Comparison of ENCODE assay signal across 1 cellular context in genomic region chr4:1315306-1315705, GRCh38.
TF ChIP-seq lines count a peak whose summit lies in the region.

No MANE protein-coding gene starts in this region.

TF ChIP-seq in GM23338, 12 proteins besides CTCF, POLR2A, EP300 and RAD21 (continued from another document):
- TF ChIP-seq, protein P1, sequence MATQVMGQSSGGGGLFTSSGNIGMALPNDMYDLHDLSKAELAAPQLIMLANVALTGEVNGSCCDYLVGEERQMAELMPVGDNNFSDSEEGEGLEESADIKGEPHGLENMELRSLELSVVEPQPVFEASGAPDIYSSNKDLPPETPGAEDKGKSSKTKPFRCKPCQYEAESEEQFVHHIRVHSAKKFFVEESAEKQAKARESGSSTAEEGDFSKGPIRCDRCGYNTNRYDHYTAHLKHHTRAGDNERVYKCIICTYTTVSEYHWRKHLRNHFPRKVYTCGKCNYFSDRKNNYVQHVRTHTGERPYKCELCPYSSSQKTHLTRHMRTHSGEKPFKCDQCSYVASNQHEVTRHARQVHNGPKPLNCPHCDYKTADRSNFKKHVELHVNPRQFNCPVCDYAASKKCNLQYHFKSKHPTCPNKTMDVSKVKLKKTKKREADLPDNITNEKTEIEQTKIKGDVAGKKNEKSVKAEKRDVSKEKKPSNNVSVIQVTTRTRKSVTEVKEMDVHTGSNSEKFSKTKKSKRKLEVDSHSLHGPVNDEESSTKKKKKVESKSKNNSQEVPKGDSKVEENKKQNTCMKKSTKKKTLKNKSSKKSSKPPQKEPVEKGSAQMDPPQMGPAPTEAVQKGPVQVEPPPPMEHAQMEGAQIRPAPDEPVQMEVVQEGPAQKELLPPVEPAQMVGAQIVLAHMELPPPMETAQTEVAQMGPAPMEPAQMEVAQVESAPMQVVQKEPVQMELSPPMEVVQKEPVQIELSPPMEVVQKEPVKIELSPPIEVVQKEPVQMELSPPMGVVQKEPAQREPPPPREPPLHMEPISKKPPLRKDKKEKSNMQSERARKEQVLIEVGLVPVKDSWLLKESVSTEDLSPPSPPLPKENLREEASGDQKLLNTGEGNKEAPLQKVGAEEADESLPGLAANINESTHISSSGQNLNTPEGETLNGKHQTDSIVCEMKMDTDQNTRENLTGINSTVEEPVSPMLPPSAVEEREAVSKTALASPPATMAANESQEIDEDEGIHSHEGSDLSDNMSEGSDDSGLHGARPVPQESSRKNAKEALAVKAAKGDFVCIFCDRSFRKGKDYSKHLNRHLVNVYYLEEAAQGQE (IDR thresholded peaks at IDR 0.05; ENCODE audit: unreplicated experiment): no peak
- TF ChIP-seq POLR2AphosphoS5 (IDR thresholded peaks at IDR 0.05; ENCODE audit: low read depth) (no peak), CREB1 (CRISPR knock-in tag; IDR thresholded peaks at IDR 0.05; ENCODE audit: low read depth) (no peak)
